In genomic region chr13:106496072-106496997, GRCh38 we compare ENCODE assay signal across 1 cellular context.
TF ChIP-seq lines count a peak whose summit lies in the region.

No MANE protein-coding gene starts in this region.

TF ChIP-seq in H1, 55 proteins besides CTCF, POLR2A, EP300 and RAD21:
- TF ChIP-seq CHD2 (IDR thresholded peaks at IDR 0.05; ENCODE audit: low read length) = no peak
- TF ChIP-seq TBP (IDR thresholded peaks at IDR 0.05; ENCODE audit: low read depth, low read length) = no peak
- TF ChIP-seq TAF7 (optimal IDR thresholded peaks at IDR 0.05; ENCODE audit: borderline replicate concordance, low read depth, low read length) = no peak
- no peak for TF ChIP-seq SP1 (IDR thresholded peaks at IDR 0.05; ENCODE audit: low read depth, low read length)
- no peak for TF ChIP-seq ASH2L (IDR thresholded peaks at IDR 0.05; ENCODE audit: low read length)
- no peak for TF ChIP-seq HDAC2 (IDR thresholded peaks at IDR 0.05; ENCODE audit: borderline replicate concordance in 1 of 2, low read depth in 2 of 2, low read length in 2 of 2)
- no peak for TF ChIP-seq CREB1 (IDR thresholded peaks at IDR 0.05)
- TF ChIP-seq E2F6 (IDR thresholded peaks at IDR 0.05) = no peak
TF ChIP-seq in H1: peak in this region for 0.
